Comparison of ENCODE assay signal across 2 cellular contexts in genomic region chr15:92884813-92885461, GRCh38.
TF ChIP-seq lines count a peak whose summit lies in the region.

No MANE protein-coding gene starts in this region.

TF ChIP-seq in GM23338, 12 proteins besides CTCF, POLR2A, EP300 and RAD21:
- no peak for TF ChIP-seq NANOG (IDR thresholded peaks at IDR 0.05; ENCODE audit: borderline replicate concordance)

TF ChIP-seq in H1, 55 proteins besides CTCF, POLR2A, EP300 and RAD21:
- TF ChIP-seq MAX (IDR thresholded peaks at IDR 0.05) (no peak), RXRA (IDR thresholded peaks at IDR 0.05; ENCODE audit: insufficient read depth, low read depth, low read length) (no peak), CHD2 (IDR thresholded peaks at IDR 0.05; ENCODE audit: low read length) (no peak), CTBP2 (IDR thresholded peaks at IDR 0.05; ENCODE audit: borderline replicate concordance, insufficient read depth, insufficient read length, low read length) (no peak), RBBP5 (IDR thresholded peaks at IDR 0.05; ENCODE audit: borderline replicate concordance, low read depth, low read length) (no peak), E2F6 (IDR thresholded peaks at IDR 0.05) (no peak), POLR2AphosphoS5 (IDR thresholded peaks at IDR 0.05; ENCODE audit: low read depth, low read length) (no peak), TCF12 (IDR thresholded peaks at IDR 0.05; ENCODE audit: low read depth, low read length) (no peak), EZH2 (IDR thresholded peaks at IDR 0.05; ENCODE audit: low read depth, low read length, severe bottlenecking) (no peak), MAFK (IDR thresholded peaks at IDR 0.05; ENCODE audit: low read depth, low read length) (no peak), PHF8 (conservative IDR thresholded peaks at IDR 0.05; ENCODE audit: low read depth, low read length) (no peak), CHD1 (IDR thresholded peaks at IDR 0.05; ENCODE audit: low read depth, low read length) (no peak), GABPA (IDR thresholded peaks at IDR 0.05; ENCODE audit: borderline replicate concordance, insufficient read depth, low read length) (no peak), HDAC2 (IDR thresholded peaks at IDR 0.05; ENCODE audit: borderline replicate concordance in 1 of 2, low read depth in 2 of 2, low read length in 2 of 2) (no peak), HDAC6 (IDR thresholded peaks at IDR 0.05; ENCODE audit: low read depth, low read length) (no peak), KDM5A (IDR thresholded peaks at IDR 0.05; ENCODE audit: low read length) (no peak), TBP (IDR thresholded peaks at IDR 0.05; ENCODE audit: low read depth, low read length) (no peak), EGR1 (IDR thresholded peaks at IDR 0.05; ENCODE audit: borderline replicate concordance, low read depth, low read length) (no peak), ATF3 (IDR thresholded peaks at IDR 0.05; ENCODE audit: insufficient read depth, low read depth, low read length) (no peak)
TF ChIP-seq in H1: peak in this region for 0.
